Comparison of ENCODE assay signal across 8 cellular contexts in the genomic region with DNA sequence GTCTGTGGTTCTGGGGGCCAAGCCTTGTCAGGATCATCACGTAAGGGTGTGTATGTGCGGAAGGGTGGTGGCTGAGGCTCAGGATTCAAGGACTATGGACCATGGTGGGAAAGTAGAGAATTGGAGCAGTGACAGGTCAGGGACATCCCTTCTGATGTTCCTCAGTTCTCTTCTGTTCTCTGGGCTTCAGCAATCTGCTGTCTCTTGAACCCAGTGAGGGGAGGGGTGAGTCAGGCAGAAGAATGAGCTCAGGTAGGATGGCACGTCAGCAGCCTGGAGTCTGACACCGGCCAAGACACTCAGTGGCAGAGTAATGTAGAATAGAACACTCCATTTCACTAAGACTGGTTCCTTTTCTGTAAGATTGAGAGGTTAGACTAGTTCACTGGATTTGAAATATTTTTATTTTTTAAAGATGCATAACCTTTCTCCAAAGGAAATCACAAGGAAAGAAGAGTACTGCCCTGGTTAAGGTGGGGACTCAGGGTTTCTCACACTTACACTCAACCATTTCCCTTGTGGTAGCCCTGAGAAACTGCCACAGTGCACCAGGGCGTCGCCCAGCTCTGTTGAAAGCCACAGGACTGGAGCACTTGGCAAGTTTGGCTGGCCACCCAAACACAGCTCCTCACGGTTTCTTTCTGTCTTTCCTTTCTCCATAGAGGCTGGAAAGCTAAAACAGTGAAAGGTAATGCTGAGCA. TPM values are rescaled to one million over a fixed set of nuclear protein-coding genes. Genes with fewer than 3 reads are reported as not detected.
DNase-seq lines count a peak whose midpoint lies in the region; ATAC-seq and TF ChIP-seq lines count a peak whose summit lies in the region.

No MANE protein-coding gene starts in this region.

- no peaks in the 10 kb centered on the region for H3K27me3 Mint-ChIP-seq in activated naive CD8-positive, alpha-beta T cell treated with anti-CD3 and anti-CD28 coated beads, Interleukin-2, amount 50 U/mL, for 24 hours
- peaks cover 11 to 21% (median 12%) of the 10 kb centered on the region in 3 donors for H3K27me3 Mint-ChIP-seq in immature natural killer cell (ENCODE audit: low read depth in 3 of 3)

- H3K9me3 ChIP-seq in suprapubic skin = no peaks in the 10 kb centered on the region

- peaks cover 57% of the 10 kb centered on the region for H3K4me1 Mint-ChIP-seq in activated naive CD8-positive, alpha-beta T cell treated with anti-CD3 and anti-CD28 coated beads, Interleukin-2, amount 50 U/mL, for 24 hours
- H3K4me1 Mint-ChIP-seq in immature natural killer cell = peaks cover 69 to 84% of the 10 kb centered on the region in 2 donors

- H3K36me3 Mint-ChIP-seq in activated naive CD8-positive, alpha-beta T cell treated with anti-CD3 and anti-CD28 coated beads, Interleukin-2, amount 50 U/mL, for 24 hours (ENCODE audit: low read depth) = no peaks in the 10 kb centered on the region
- H3K36me3 Mint-ChIP-seq in immature natural killer cell = no peaks in the 10 kb centered on the region

- H3K4me1 ChIP-seq in suprapubic skin = peaks cover 68% of the 10 kb centered on the region

- peak overlapping the region; percentile 39 for H3K4me3 Mint-ChIP-seq in activated naive CD8-positive, alpha-beta T cell treated with anti-CD3 and anti-CD28 coated beads, Interleukin-2, amount 50 U/mL, for 24 hours
- peak overlapping the region; percentile 67 to 90 (median 79) for H3K4me3 Mint-ChIP-seq in immature natural killer cell

- no peaks in the 10 kb centered on the region for H3K36me3 ChIP-seq in suprapubic skin

- peak overlapping the region; percentile 61 for H3K27ac Mint-ChIP-seq in activated naive CD8-positive, alpha-beta T cell treated with anti-CD3 and anti-CD28 coated beads, Interleukin-2, amount 50 U/mL, for 24 hours
- peak overlapping the region; percentile 65 to 94 (median 85) for H3K27ac Mint-ChIP-seq in immature natural killer cell

- peak overlapping the region; percentile 8 for H3K4me3 ChIP-seq in suprapubic skin

- peak overlapping the region; percentile 94 for H3K27ac ChIP-seq in suprapubic skin

- peak; percentile 47 for DNase-seq in stimulated activated CD4-positive, alpha-beta T cell treated with anti-CD3 and anti-CD28 coated beads, Interleukin-15, amount 100 ng/mL, for 24 hours
- DNase-seq in stimulated activated CD4-positive, alpha-beta T cell treated with anti-CD3 and anti-CD28 coated beads, Interleukin-12 subunit alpha, Interleukin-12 subunit beta, amount 100 ng/mL, for 4 hours = no peak
- DNase-seq in NOMO-1 treated with DMSO at 0.1 percent for 48 hours (lab: John Stamatoyannopoulos, UW; ENCODE audit: unreplicated experiment) = peak; percentile 41
- peak; percentile 34 for DNase-seq in activated naive CD8-positive, alpha-beta T cell treated with anti-CD3 and anti-CD28 coated beads, Interleukin-2, amount 50 U/mL, for 24 hours
- DNase-seq in immature natural killer cell = peak; percentile 80 to 83 (median 82)
- DNase-seq in suprapubic skin (ENCODE audit: low spot score in 2 of 2) = peak in 1 of 2 donors; percentile 65
- no peak for DNase-seq in mucosa of gallbladder (ENCODE audit: low spot score)
- DNase-seq in NCI-H2196 treated with DMSO at 0.1 percent for 48 hours (lab: John Stamatoyannopoulos, UW; ENCODE audit: unreplicated experiment) = no peak

- TF ChIP-seq CTCF in suprapubic skin (IDR thresholded peaks at IDR 0.05) = peak in 1 of 2 donors; percentile 38

- no peaks in the 10 kb centered on the region for H3K27me3 ChIP-seq in suprapubic skin

- no peaks in the 10 kb centered on the region for H3K9me3 Mint-ChIP-seq in activated naive CD8-positive, alpha-beta T cell treated with anti-CD3 and anti-CD28 coated beads, Interleukin-2, amount 50 U/mL, for 24 hours
- H3K9me3 Mint-ChIP-seq in immature natural killer cell = peaks cover 0 to 5% (median 0%) of the 10 kb centered on the region in 6 donors

- peak; percentile 89 for ATAC-seq in activated naive CD8-positive, alpha-beta T cell treated with anti-CD3 and anti-CD28 coated beads, Interleukin-2, amount 50 U/mL, for 24 hours

- 40% methylated on average over 7 of the region's 7 CpGs for WGBS in suprapubic skin

- TF ChIP-seq POLR2A in suprapubic skin (IDR thresholded peaks at IDR 0.05) = no peak

- TF ChIP-seq EP300 in suprapubic skin (IDR thresholded peaks at IDR 0.05) = no peak

RNA-seq across cellular contexts. Expression of gene MICAL2, which starts 23.2 kb away (rescaled TPM):
- 10 to 100 TPM in 2 of 3 donors, 1 to 10 TPM in 1; 7.0 to 35.0 (median 10.1) TPM for polyA plus RNA-seq in immature natural killer cell
- total RNA-seq in suprapubic skin (100 to 1,000 TPM; 117 to 232 (median 164) TPM), mucosa of gallbladder (158 TPM)

Comparison
In these comparisons a context has a peak if more than half of its experiments do, and no peak if none do; other contexts are left out.
1. DNase-seq: peak in stimulated activated CD4-positive, alpha-beta T cell treated with anti-CD3 and anti-CD28 coated beads, Interleukin-15, amount 100 ng/mL, for 24 hours (single experiment), NOMO-1 treated with DMSO at 0.1 percent for 48 hours (single experiment), activated naive CD8-positive, alpha-beta T cell treated with anti-CD3 and anti-CD28 coated beads, Interleukin-2, amount 50 U/mL, for 24 hours (single experiment) and immature natural killer cell (3 of 3); none in stimulated activated CD4-positive, alpha-beta T cell treated with anti-CD3 and anti-CD28 coated beads, Interleukin-12 subunit alpha, Interleukin-12 subunit beta, amount 100 ng/mL, for 4 hours (single experiment), mucosa of gallbladder (single experiment) and NCI-H2196 treated with DMSO at 0.1 percent for 48 hours (single experiment).